ENCODE assay signal across 10 cellular contexts in the genomic region with DNA sequence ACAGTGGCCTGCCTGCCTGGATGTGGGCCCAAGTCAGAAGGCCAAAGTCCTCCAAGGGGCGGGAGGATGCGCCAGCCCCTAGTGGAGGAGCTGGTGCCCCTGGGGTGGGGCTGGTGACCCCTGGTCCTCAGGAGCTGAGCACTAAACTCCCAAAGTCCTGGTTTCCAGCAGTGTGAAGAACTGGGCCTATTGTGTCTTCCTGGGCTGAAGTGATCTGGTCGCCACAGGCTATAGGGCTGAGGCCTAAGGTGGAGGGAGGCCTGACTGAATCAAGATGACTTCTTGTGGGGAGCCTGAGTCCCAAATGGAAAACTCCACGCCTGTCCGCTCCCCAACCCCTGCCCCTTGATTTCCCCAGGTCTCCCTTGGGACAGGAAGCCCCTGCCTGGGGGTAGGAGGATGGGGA. TPM values are rescaled to one million over a fixed set of nuclear protein-coding genes. Genes with fewer than 3 reads are reported as not detected.
DNase-seq lines count a peak whose midpoint lies in the region; ATAC-seq and TF ChIP-seq lines count a peak whose summit lies in the region.
"Had no signal": no experiment of that assay in that cellular context is flagged by ENCODE, and none has a peak within 500 bp of the region (broad histone marks: within the 10 kb centered on the region; RNA-seq: fewer than 3 reads in every experiment).

No MANE protein-coding gene starts in this region.

- H4K20me1 ChIP-seq in osteoblast (ENCODE audit: insufficient read depth, low read length), result peaks cover 4% of the 10 kb centered on the region

- peak overlapping the region; percentile 70 for H3K27ac ChIP-seq in osteoblast (ENCODE audit: low read depth, low read length)
- H3K27ac ChIP-seq: cardiac muscle cell, SK-N-MC had no signal

- peaks cover 26% of the 10 kb centered on the region for H3K4me1 ChIP-seq in osteoblast (ENCODE audit: insufficient read depth, low read length)

- H3K4me2 ChIP-seq in osteoblast (ENCODE audit: insufficient read depth, low read length), result peak overlapping the region; percentile 80

- no peak for TF ChIP-seq CTCF in osteoblast (IDR thresholded peaks at IDR 0.05; ENCODE audit: extremely low read depth, low read depth, low read length)

- H3K4me3 ChIP-seq in osteoblast (ENCODE audit: insufficient read depth, low read length), result peak overlapping the region; percentile 73
- H3K4me3 ChIP-seq: cardiac muscle cell, SK-N-MC had no signal

- ATAC-seq in stimulated activated naive CD8-positive, alpha-beta T cell treated with anti-CD3 and anti-CD28 coated beads, Interleukin-15, Interleukin-2, amounts not matched to agents 100 U/mL and 50 U/mL, for 24 hours, result no peak

- peak overlapping the region; percentile 47 for H2AFZ ChIP-seq in osteoblast (ENCODE audit: low read length)

- H3K27ac Mint-ChIP-seq in stimulated activated naive CD8-positive, alpha-beta T cell treated with anti-CD3 and anti-CD28 coated beads, Interleukin-15, Interleukin-2, amounts not matched to agents 100 ng/mL and 50 ng/mL, for 24 hours, result peak overlapping the region; percentile 40

- H3K36me3 Mint-ChIP-seq in stimulated activated naive CD8-positive, alpha-beta T cell treated with anti-CD3 and anti-CD28 coated beads, Interleukin-15, Interleukin-2, amounts not matched to agents 100 ng/mL and 50 ng/mL, for 24 hours (ENCODE audit: low read depth), result peaks cover 12% of the 10 kb centered on the region

- peaks cover 15% of the 10 kb centered on the region for H3K4me1 Mint-ChIP-seq in stimulated activated naive CD8-positive, alpha-beta T cell treated with anti-CD3 and anti-CD28 coated beads, Interleukin-15, Interleukin-2, amounts not matched to agents 100 ng/mL and 50 ng/mL, for 24 hours (ENCODE audit: low read depth)

- no peak for DNase-seq in stimulated activated naive CD8-positive, alpha-beta T cell treated with anti-CD3 and anti-CD28 coated beads, Interleukin-15, Interleukin-2, amounts not matched to agents 100 U/mL and 50 U/mL, for 24 hours
- peak; percentile 20 for DNase-seq in fibroblast of gingiva (ENCODE audit: low read depth)
- DNase-seq in osteoblast (ENCODE audit: insufficient read length, low spot score, missing footprints), result peak; percentile 89
- no peak for DNase-seq in stimulated activated CD4-positive, alpha-beta T cell treated with anti-CD3 and anti-CD28 coated beads, Interleukin-12 subunit alpha, Interleukin-12 subunit beta, amount 100 ng/mL, for 4 hours
- no peak for DNase-seq in NCI-H146 (lab: John Stamatoyannopoulos, UW)
- DNase-seq in kidney glomerular epithelial cell (lab: John Stamatoyannopoulos, UW), result no peak
- DNase-seq in kidney tubule cell (ENCODE audit: low spot score), result no peak

- H3K9me3 ChIP-seq in osteoblast (ENCODE audit: low read depth, low read length), result no peaks in the 10 kb centered on the region

- peaks cover 7% of the 10 kb centered on the region for H3K79me2 ChIP-seq in osteoblast (ENCODE audit: insufficient read depth, low read length)

- H3K36me3 ChIP-seq in osteoblast (ENCODE audit: insufficient read depth, low read length), result peaks cover 37% of the 10 kb centered on the region

- no peaks in the 10 kb centered on the region for H3K27me3 ChIP-seq in osteoblast (ENCODE audit: insufficient read depth, low read length)
- H3K27me3 ChIP-seq: cardiac muscle cell had no signal

- H3K4me3 Mint-ChIP-seq in stimulated activated naive CD8-positive, alpha-beta T cell treated with anti-CD3 and anti-CD28 coated beads, Interleukin-15, Interleukin-2, amounts not matched to agents 100 ng/mL and 50 ng/mL, for 24 hours, result peak overlapping the region; percentile 10

- H3K9me3 Mint-ChIP-seq in stimulated activated naive CD8-positive, alpha-beta T cell treated with anti-CD3 and anti-CD28 coated beads, Interleukin-15, Interleukin-2, amounts not matched to agents 100 ng/mL and 50 ng/mL, for 24 hours, result no peaks in the 10 kb centered on the region

- H3K27me3 Mint-ChIP-seq in stimulated activated naive CD8-positive, alpha-beta T cell treated with anti-CD3 and anti-CD28 coated beads, Interleukin-15, Interleukin-2, amounts not matched to agents 100 ng/mL and 50 ng/mL, for 24 hours, result no peaks in the 10 kb centered on the region

RNA-seq across cellular contexts. Expression of a gene that starts 0.8 kb away (rescaled TPM):
- total RNA-seq in osteoblast, result 19.2 and 20.3 TPM in 2 replicates

RNA-seq across cellular contexts. Expression of a gene that starts 15.1 kb away (rescaled TPM):
- total RNA-seq in osteoblast, result 39.1 and 42.7 TPM in 2 replicates

RNA-seq across cellular contexts. Expression of a gene that starts 19.6 kb away (rescaled TPM):
- 15.2 and 20.0 TPM in 2 replicates for total RNA-seq in osteoblast

RNA-seq across cellular contexts. Expression of a gene that starts 48.8 kb away (rescaled TPM):
- total RNA-seq in osteoblast, result 8.8 and 11.6 TPM in 2 replicates

RNA-seq across cellular contexts. Expression of a gene that starts 51.6 kb away (rescaled TPM):
- total RNA-seq in osteoblast, result 72.5 and 74.9 TPM in 2 replicates

Comparison
In these comparisons a context has a peak if more than half of its experiments do, and no peak if none do; other contexts are left out.
1. DNase-seq: peak in fibroblast of gingiva (single experiment) and osteoblast (single experiment); none in stimulated activated naive CD8-positive, alpha-beta T cell treated with anti-CD3 and anti-CD28 coated beads, Interleukin-15, Interleukin-2, amounts not matched to agents 100 U/mL and 50 U/mL, for 24 hours (single experiment), stimulated activated CD4-positive, alpha-beta T cell treated with anti-CD3 and anti-CD28 coated beads, Interleukin-12 subunit alpha, Interleukin-12 subunit beta, amount 100 ng/mL, for 4 hours (single experiment), NCI-H146 (single experiment), kidney glomerular epithelial cell (single experiment) and kidney tubule cell (single experiment).